Comparison of ENCODE assay signal across 15 cellular contexts in genomic region chr7:1942704-1943294, GRCh38.
DNase-seq lines count a peak whose midpoint lies in the region; ATAC-seq and TF ChIP-seq lines count a peak whose summit lies in the region.
"Had no signal": no experiment of that assay in that cellular context is flagged by ENCODE, and none has a peak within 500 bp of the region (broad histone marks: within the 10 kb centered on the region; RNA-seq: fewer than 3 reads in every experiment).

No MANE protein-coding gene starts in this region.

- no peak for TF ChIP-seq POLR2A in testis (IDR thresholded peaks at IDR 0.05)

- no peaks in the 10 kb centered on the region for H3K9me3 ChIP-seq in HEK293 (ENCODE audit: control insufficient read depth, insufficient read depth, low read depth, low read length)
- H3K9me3 ChIP-seq in lower lobe of right lung, result no peaks in the 10 kb centered on the region
- no peaks in the 10 kb centered on the region for H3K9me3 ChIP-seq in testis
- H3K9me3 ChIP-seq: A549, mucosa of descending colon had no signal

- peaks cover 59% of the 10 kb centered on the region for H3K4me1 Mint-ChIP-seq in activated CD4-positive, alpha-beta memory T cell treated with anti-CD3 and anti-CD28 coated beads, Interleukin-2, amount 10 ng/mL, durations not matched to agents 7 days and 5 days
- H3K4me1 Mint-ChIP-seq in activated CD4-positive, alpha-beta memory T cell treated with anti-CD3 and anti-CD28 coated beads for 36 hours (ENCODE audit: low read depth), result peaks cover 53% of the 10 kb centered on the region
- H3K4me1 Mint-ChIP-seq in activated CD8-positive, alpha-beta T cell treated with anti-CD3 and anti-CD28 coated beads, Interleukin-2, amount 10 ng/mL, durations not matched to agents 7 days and 5 days (ENCODE audit: low read depth), result peaks cover 72% of the 10 kb centered on the region
- peaks cover 50 to 63% of the 10 kb centered on the region in 2 donors for H3K4me1 Mint-ChIP-seq in natural killer cell treated with Interleukin-12 subunit alpha and Interleukin-12 subunit beta and Interleukin-15 and Interleukin-18, amount 100 ng/mL, for 72 hours (ENCODE audit: low read depth in 2 of 2)

- H3K27ac Mint-ChIP-seq in activated CD4-positive, alpha-beta memory T cell treated with anti-CD3 and anti-CD28 coated beads, Interleukin-2, amount 10 ng/mL, durations not matched to agents 7 days and 5 days, result peak overlapping the region; percentile 31
- H3K27ac Mint-ChIP-seq in activated CD4-positive, alpha-beta memory T cell treated with anti-CD3 and anti-CD28 coated beads for 36 hours, result no peak overlapping the region
- peak overlapping the region; percentile 43 for H3K27ac Mint-ChIP-seq in activated CD8-positive, alpha-beta T cell treated with anti-CD3 and anti-CD28 coated beads, Interleukin-2, amount 10 ng/mL, durations not matched to agents 7 days and 5 days
- no peak overlapping the region for H3K27ac Mint-ChIP-seq in natural killer cell treated with Interleukin-12 subunit alpha and Interleukin-12 subunit beta and Interleukin-15 and Interleukin-18, amount 100 ng/mL, for 72 hours

- 60 to 72% methylated on average over 10 of the region's 10 CpGs for WGBS in testis, 2 donors

- no peak overlapping the region for H3K27ac ChIP-seq in HEK293 (ENCODE audit: extremely low read depth, low read depth, low read length)
- no peak overlapping the region for H3K27ac ChIP-seq in lower lobe of right lung
- H3K27ac ChIP-seq in testis, result no peak overlapping the region
- H3K27ac ChIP-seq: A549, KMS-11 had no signal

- H3K27me3 ChIP-seq in lower lobe of right lung (ENCODE audit: low read depth) (no peaks in the 10 kb centered on the region), testis (no peaks in the 10 kb centered on the region)

- ATAC-seq in activated CD8-positive, alpha-beta T cell treated with anti-CD3 and anti-CD28 coated beads, Interleukin-2, amount 10 ng/mL, durations not matched to agents 7 days and 5 days, result no peak
- ATAC-seq in natural killer cell treated with Interleukin-12 subunit alpha and Interleukin-12 subunit beta and Interleukin-15 and Interleukin-18, amount 100 ng/mL, for 72 hours, result no peak
- ATAC-seq in lower lobe of right lung, result no peak
- ATAC-seq: A549, mucosa of descending colon had no signal

- POLR2A ChIA-PET in activated CD4-positive, alpha-beta memory T cell treated with anti-CD3 and anti-CD28 coated beads, Interleukin-2, amount 10 ng/mL, durations not matched to agents 7 days and 5 days (lab: Charles Lee), result no interaction called here
- POLR2A ChIA-PET in activated CD4-positive, alpha-beta memory T cell treated with anti-CD3 and anti-CD28 coated beads for 36 hours (lab: Charles Lee), result no interaction called here
- POLR2A ChIA-PET in HEK293 (lab: Yijun Ruan, JAX), result no interaction called here
- POLR2A ChIA-PET in activated CD8-positive, alpha-beta T cell treated with anti-CD3 and anti-CD28 coated beads, Interleukin-2, amount 10 ng/mL, durations not matched to agents 7 days and 5 days (lab: Charles Lee), result no interaction called here

- H3K9me3 Mint-ChIP-seq in activated CD4-positive, alpha-beta memory T cell treated with anti-CD3 and anti-CD28 coated beads, Interleukin-2, amount 10 ng/mL, durations not matched to agents 7 days and 5 days, result no peaks in the 10 kb centered on the region
- H3K9me3 Mint-ChIP-seq in activated CD4-positive, alpha-beta memory T cell treated with anti-CD3 and anti-CD28 coated beads for 36 hours, result no peaks in the 10 kb centered on the region
- no peaks in the 10 kb centered on the region for H3K9me3 Mint-ChIP-seq in activated CD8-positive, alpha-beta T cell treated with anti-CD3 and anti-CD28 coated beads, Interleukin-2, amount 10 ng/mL, durations not matched to agents 7 days and 5 days (ENCODE audit: insufficient read depth)
- H3K9me3 Mint-ChIP-seq in natural killer cell treated with Interleukin-12 subunit alpha and Interleukin-12 subunit beta and Interleukin-15 and Interleukin-18, amount 100 ng/mL, for 72 hours, result no peaks in the 10 kb centered on the region

- H3K4me3 Mint-ChIP-seq in activated CD4-positive, alpha-beta memory T cell treated with anti-CD3 and anti-CD28 coated beads, Interleukin-2, amount 10 ng/mL, durations not matched to agents 7 days and 5 days, result no peak overlapping the region
- no peak overlapping the region for H3K4me3 Mint-ChIP-seq in activated CD4-positive, alpha-beta memory T cell treated with anti-CD3 and anti-CD28 coated beads for 36 hours
- no peak overlapping the region for H3K4me3 Mint-ChIP-seq in activated CD8-positive, alpha-beta T cell treated with anti-CD3 and anti-CD28 coated beads, Interleukin-2, amount 10 ng/mL, durations not matched to agents 7 days and 5 days
- peak overlapping the region; percentile 36 for H3K4me3 Mint-ChIP-seq in natural killer cell treated with Interleukin-12 subunit alpha and Interleukin-12 subunit beta and Interleukin-15 and Interleukin-18, amount 100 ng/mL, for 72 hours

- H3K36me3 Mint-ChIP-seq in activated CD4-positive, alpha-beta memory T cell treated with anti-CD3 and anti-CD28 coated beads, Interleukin-2, amount 10 ng/mL, durations not matched to agents 7 days and 5 days (ENCODE audit: low read depth), result peaks cover 28% of the 10 kb centered on the region
- H3K36me3 Mint-ChIP-seq in activated CD4-positive, alpha-beta memory T cell treated with anti-CD3 and anti-CD28 coated beads for 36 hours, result peaks cover 3% of the 10 kb centered on the region
- peaks cover 15% of the 10 kb centered on the region for H3K36me3 Mint-ChIP-seq in activated CD8-positive, alpha-beta T cell treated with anti-CD3 and anti-CD28 coated beads, Interleukin-2, amount 10 ng/mL, durations not matched to agents 7 days and 5 days (ENCODE audit: low read depth)
- H3K36me3 Mint-ChIP-seq in natural killer cell treated with Interleukin-12 subunit alpha and Interleukin-12 subunit beta and Interleukin-15 and Interleukin-18, amount 100 ng/mL, for 72 hours, result peaks cover 4% of the 10 kb centered on the region

- H3K4me3 ChIP-seq in HEK293 (ENCODE audit: low read depth, low read length) (no peak overlapping the region), lower lobe of right lung (no peak overlapping the region), testis (no peak overlapping the region)
- H3K4me3 ChIP-seq: A549, mucosa of descending colon had no signal

- H3K36me3 ChIP-seq in HEK293 (ENCODE audit: control insufficient read depth in 2 of 2, insufficient read depth in 1 of 2, low read length in 2 of 2) (no peaks in the 10 kb centered on the region), lower lobe of right lung (no peaks in the 10 kb centered on the region), testis (ENCODE audit: low read depth, missing control alignments) (no peaks in the 10 kb centered on the region)

- no peaks in the 10 kb centered on the region for H3K27me3 Mint-ChIP-seq in activated CD4-positive, alpha-beta memory T cell treated with anti-CD3 and anti-CD28 coated beads, Interleukin-2, amount 10 ng/mL, durations not matched to agents 7 days and 5 days
- no peaks in the 10 kb centered on the region for H3K27me3 Mint-ChIP-seq in activated CD4-positive, alpha-beta memory T cell treated with anti-CD3 and anti-CD28 coated beads for 36 hours
- peaks cover 5% of the 10 kb centered on the region for H3K27me3 Mint-ChIP-seq in activated CD8-positive, alpha-beta T cell treated with anti-CD3 and anti-CD28 coated beads, Interleukin-2, amount 10 ng/mL, durations not matched to agents 7 days and 5 days (ENCODE audit: low read depth)
- peaks cover 0 to 12% of the 10 kb centered on the region in 2 donors for H3K27me3 Mint-ChIP-seq in natural killer cell treated with Interleukin-12 subunit alpha and Interleukin-12 subunit beta and Interleukin-15 and Interleukin-18, amount 100 ng/mL, for 72 hours

- H3K4me1 ChIP-seq in HEK293 (ENCODE audit: control insufficient read depth, insufficient read depth, low read length), result no peaks in the 10 kb centered on the region
- peaks cover 9% of the 10 kb centered on the region for H3K4me1 ChIP-seq in lower lobe of right lung
- H3K4me1 ChIP-seq in testis, result peaks cover 14% of the 10 kb centered on the region
- H3K4me1 ChIP-seq: A549 had no signal

- intact Hi-C loops in activated CD4-positive, alpha-beta memory T cell treated with anti-CD3 and anti-CD28 coated beads for 36 hours (cut with micrococcal nuclease), result no loop called here
- intact Hi-C loops in lower lobe of right lung (cut with DNase I) (no loop called here), testis (cut with DNase I; ENCODE audit: low total_unique reads) (no loop called here)

- no peak for DNase-seq in activated CD4-positive, alpha-beta memory T cell treated with anti-CD3 and anti-CD28 coated beads, Interleukin-2, amount 10 ng/mL, durations not matched to agents 7 days and 5 days
- DNase-seq in activated CD4-positive, alpha-beta memory T cell treated with anti-CD3 and anti-CD28 coated beads for 36 hours, result no peak
- DNase-seq in activated CD8-positive, alpha-beta T cell treated with anti-CD3 and anti-CD28 coated beads, Interleukin-2, amount 10 ng/mL, durations not matched to agents 7 days and 5 days, result no peak
- DNase-seq in natural killer cell treated with Interleukin-12 subunit alpha and Interleukin-12 subunit beta and Interleukin-15 and Interleukin-18, amount 100 ng/mL, for 72 hours (ENCODE audit: low spot score), result peak; percentile 35
- DNase-seq in lower lobe of right lung (no peak), testis (no peak)
- DNase-seq in stimulated activated naive CD4-positive, alpha-beta T cell (lab: John Stamatoyannopoulos, UW), result no peak
- DNase-seq: COR-L47; NCI-H1436 treated with DMSO at 0.1 percent for 48 hours; NCI-H226; stimulated activated naive CD4-positive, alpha-beta T cell treated with Interleukin-2 at 50 U/mL for 16 hours had no signal

- CTCF ChIA-PET in activated CD4-positive, alpha-beta memory T cell treated with anti-CD3 and anti-CD28 coated beads, Interleukin-2, amount 10 ng/mL, durations not matched to agents 7 days and 5 days (lab: Charles Lee), result no interaction called here
- CTCF ChIA-PET in activated CD4-positive, alpha-beta memory T cell treated with anti-CD3 and anti-CD28 coated beads for 36 hours (lab: Charles Lee), result no interaction called here
- CTCF ChIA-PET in HEK293 (lab: Yijun Ruan, JAX), result no interaction called here
- CTCF ChIA-PET in activated CD8-positive, alpha-beta T cell treated with anti-CD3 and anti-CD28 coated beads, Interleukin-2, amount 10 ng/mL, durations not matched to agents 7 days and 5 days (lab: Charles Lee), result no interaction called here

- TF ChIP-seq CTCF in HEK293 (tag by site-specific recombination; IDR thresholded peaks at IDR 0.05) (no peak), lower lobe of right lung (IDR thresholded peaks at IDR 0.05) (no peak), testis (IDR thresholded peaks at IDR 0.05) (no peak)

Comparison
In these comparisons a context has a peak if more than half of its experiments do, and no peak if none do; other contexts are left out.
1. H3K27ac Mint-ChIP-seq: peak in activated CD4-positive, alpha-beta memory T cell treated with anti-CD3 and anti-CD28 coated beads, Interleukin-2, amount 10 ng/mL, durations not matched to agents 7 days and 5 days (single experiment) and activated CD8-positive, alpha-beta T cell treated with anti-CD3 and anti-CD28 coated beads, Interleukin-2, amount 10 ng/mL, durations not matched to agents 7 days and 5 days (single experiment); none in activated CD4-positive, alpha-beta memory T cell treated with anti-CD3 and anti-CD28 coated beads for 36 hours (single experiment) and natural killer cell treated with Interleukin-12 subunit alpha and Interleukin-12 subunit beta and Interleukin-15 and Interleukin-18, amount 100 ng/mL, for 72 hours (0 of 2).